30 cellular contexts compared by ENCODE assay signal in genomic region chr15:43887901-43888300, GRCh38.
"Had no signal": no experiment of that assay in that cellular context is flagged by ENCODE, and none has a peak within 500 bp of the region (broad histone marks: within the 10 kb centered on the region; RNA-seq: fewer than 3 reads in every experiment).

No MANE protein-coding gene starts in this region.

- H3K9me3 ChIP-seq: left lung, lower lobe of right lung, neutrophil, psoas muscle, right atrium auricular region, right lobe of liver, suprapubic skin, thoracic aorta, tibial artery, uterus had no signal

- ATAC-seq: left colon, left lung, lower lobe of right lung, natural killer cell, psoas muscle, right lobe of liver had no signal

- H3K27ac ChIP-seq: left lung, lower lobe of right lung, neural progenitor cell, neutrophil, parathyroid adenoma, psoas muscle, right atrium auricular region, right lobe of liver, skin epidermis, suprapubic skin, thoracic aorta, tibial artery, uterus had no signal

- H3K4me3 ChIP-seq: left lung, lower lobe of right lung, neural progenitor cell, psoas muscle, right atrium auricular region, right lobe of liver, skin epidermis, suprapubic skin, thoracic aorta, tibial artery, uterus had no signal

- H3K36me3 ChIP-seq: left lung, lower lobe of right lung, neural progenitor cell, neutrophil, right atrium auricular region, right lobe of liver, suprapubic skin, thoracic aorta, tibial artery, uterus had no signal

- H3K4me1 ChIP-seq: left lung, lower lobe of right lung, neural progenitor cell, parathyroid adenoma, psoas muscle, right lobe of liver, suprapubic skin, tibial artery, uterus had no signal

- H3K4me3 Mint-ChIP-seq: mesothelial cell of epicardium; naive B cell; natural killer cell; nephron progenitor cell; neural progenitor cell; stimulated activated naive CD8-positive, alpha-beta T cell treated with anti-CD3 and anti-CD28 coated beads, Interleukin-15, Interleukin-2, amounts not matched to agents 100 ng/mL and 50 ng/mL, for 24 hours had no signal

- H3K27ac Mint-ChIP-seq: mesothelial cell of epicardium; naive B cell; natural killer cell; nephron progenitor cell; neural progenitor cell; stimulated activated naive CD8-positive, alpha-beta T cell treated with anti-CD3 and anti-CD28 coated beads, Interleukin-15, Interleukin-2, amounts not matched to agents 100 ng/mL and 50 ng/mL, for 24 hours had no signal

- H3K27me3 ChIP-seq: left lung, neural progenitor cell, neutrophil, right atrium auricular region, right lobe of liver, suprapubic skin, tibial artery, uterus had no signal

- H3K4me1 Mint-ChIP-seq: mesothelial cell of epicardium, naive B cell, natural killer cell, neural progenitor cell had no signal

- H3K27me3 Mint-ChIP-seq: naive B cell; stimulated activated naive CD8-positive, alpha-beta T cell treated with anti-CD3 and anti-CD28 coated beads, Interleukin-15, Interleukin-2, amounts not matched to agents 100 ng/mL and 50 ng/mL, for 24 hours had no signal

- DNase-seq: hippocampal formation; kidney; left colon; left lung; lower lobe of right lung; mammary epithelial cell; mesenchymal stem cell; naive B cell; natural killer cell; nephron progenitor cell; occipital lobe; psoas muscle; right lobe of liver; stimulated activated CD4-positive, alpha-beta T cell treated with anti-CD3 and anti-CD28 coated beads, Interleukin-12 subunit alpha, Interleukin-12 subunit beta, amount 100 ng/mL, for 4 hours; stimulated activated CD4-positive, alpha-beta T cell treated with anti-CD3 and anti-CD28 coated beads, Interleukin-15, amount 100 ng/mL, for 24 hours; stimulated activated CD4-positive, alpha-beta T cell treated with anti-CD3 and anti-CD28 coated beads, Interleukin-2, amount 100 ng/mL, for 24 hours; stimulated activated CD4-positive, alpha-beta T cell treated with anti-CD3 and anti-CD28 coated beads, Interleukin-4, amount 100 ng/mL, for 1 hour; stimulated activated naive CD4-positive, alpha-beta T cell; tibial artery; trophoblast cell; uterus had no signal

- H3K9me3 Mint-ChIP-seq: mesothelial cell of epicardium; naive B cell; natural killer cell; nephron progenitor cell; neural progenitor cell; stimulated activated naive CD8-positive, alpha-beta T cell treated with anti-CD3 and anti-CD28 coated beads, Interleukin-15, Interleukin-2, amounts not matched to agents 100 ng/mL and 50 ng/mL, for 24 hours had no signal

- H3K36me3 Mint-ChIP-seq: mesothelial cell of epicardium, natural killer cell had no signal
